Comparison of ENCODE assay signal across 18 cellular contexts in the genomic region with DNA sequence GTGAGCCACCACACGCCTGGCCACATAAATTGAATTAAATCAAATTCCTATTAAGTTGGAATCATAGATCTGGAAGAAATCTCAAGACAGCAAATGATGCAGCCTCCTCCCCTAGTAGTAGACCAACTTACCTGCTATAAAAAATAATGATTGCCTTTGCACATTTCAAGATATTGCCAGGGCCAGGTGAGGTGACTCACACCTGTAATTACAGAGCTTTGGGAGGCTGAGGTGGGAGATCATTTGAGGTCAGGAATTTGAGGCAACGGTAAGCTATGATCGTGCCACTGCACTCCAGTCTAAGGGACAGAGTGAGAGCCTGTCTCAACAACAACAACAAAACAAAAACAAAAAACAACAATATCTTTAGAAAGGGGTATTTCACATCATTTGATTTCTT.
"Had no signal": no experiment of that assay in that cellular context is flagged by ENCODE, and none has a peak within 500 bp of the region (broad histone marks: within the 10 kb centered on the region; RNA-seq: fewer than 3 reads in every experiment).

No MANE protein-coding gene starts in this region.

- H3K36me3 ChIP-seq: neutrophil, sigmoid colon, suprapubic skin, thyroid gland had no signal

- H3K4me3 ChIP-seq: hepatocyte, sigmoid colon, skin epidermis, suprapubic skin, thyroid gland had no signal

- H3K9me3 ChIP-seq: neutrophil, sigmoid colon, suprapubic skin, thyroid gland had no signal

- ATAC-seq: left lobe of liver; naive thymus-derived CD8-positive, alpha-beta T cell; stimulated activated effector memory CD8-positive, alpha-beta T cell treated with anti-CD3 and anti-CD28 coated beads, Interleukin-12 subunit alpha, Interleukin-12 subunit beta, amount 100 ng/mL, for 72 hours; stimulated activated naive CD8-positive, alpha-beta T cell treated with anti-CD3 and anti-CD28 coated beads, Interleukin-15, Interleukin-2, amounts not matched to agents 100 U/mL and 50 U/mL, for 24 hours had no signal

- DNase-seq: cerebellar nuclear complex; dermis blood vessel endothelial cell; erythroblast; foreskin melanocyte; head of caudate nucleus; mammary epithelial cell; naive thymus-derived CD8-positive, alpha-beta T cell; sigmoid colon; stimulated activated CD4-positive, alpha-beta T cell treated with anti-CD3 and anti-CD28 coated beads, Interleukin-4, amount 100 ng/mL, for 1 hour; stimulated activated CD8-positive, alpha-beta memory T cell treated with anti-CD3 and anti-CD28 coated beads, Interleukin-4, amount 100 ng/mL, for 48 hours; stimulated activated naive CD8-positive, alpha-beta T cell treated with anti-CD3 and anti-CD28 coated beads, Interleukin-15, Interleukin-2, amounts not matched to agents 100 U/mL and 50 U/mL, for 24 hours; thyroid gland had no signal

- H3K4me1 ChIP-seq: suprapubic skin, thyroid gland had no signal
